In the genomic region with DNA sequence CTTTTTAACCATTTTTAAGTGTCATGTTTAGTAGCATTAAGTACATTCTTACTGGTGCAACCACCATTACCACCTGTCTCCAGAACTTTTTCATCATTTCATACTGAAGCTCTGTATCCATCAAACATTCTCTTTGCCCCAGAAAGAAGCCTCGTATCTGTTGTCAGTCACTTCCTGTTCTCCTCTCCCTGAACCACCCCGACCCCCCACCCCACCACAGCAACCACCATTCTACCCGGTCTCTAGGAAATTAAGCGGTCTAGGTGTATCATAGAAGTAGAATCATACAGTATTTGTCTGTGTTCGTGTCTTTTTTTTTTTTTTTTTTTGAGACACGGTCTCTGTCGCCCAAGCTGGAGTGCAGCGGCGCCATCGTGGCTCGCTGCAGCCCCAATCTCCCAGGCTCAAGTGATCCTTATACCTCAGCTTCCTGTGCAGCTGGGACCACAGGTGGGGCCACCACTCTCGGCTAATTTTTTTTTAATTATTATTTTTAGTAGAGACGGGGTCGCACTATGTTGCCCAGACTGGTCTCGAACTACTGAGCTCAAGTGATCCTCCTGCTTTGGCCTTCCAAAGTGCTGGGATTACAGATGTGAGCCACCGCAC, we compare ENCODE assay signal across 20 cellular contexts. TPM values are rescaled to one million over a fixed set of nuclear protein-coding genes. Genes with fewer than 3 reads are reported as not detected.
A peak's percentile ranks its signal among the peaks of the same experiment; 100 is the strongest.
DNase-seq lines count a peak whose midpoint lies in the region; TF ChIP-seq lines count a peak whose summit lies in the region.
"Had no signal": no experiment of that assay in that cellular context is flagged by ENCODE, and none has a peak within 500 bp of the region (broad histone marks: within the 10 kb centered on the region; RNA-seq: fewer than 3 reads in every experiment).

No MANE protein-coding gene starts in this region.

- H3F3A ChIP-seq in Loucy (ENCODE audit: low read depth), result no peaks in the 10 kb centered on the region

- no peaks in the 10 kb centered on the region for H3K79me2 ChIP-seq in Loucy (ENCODE audit: insufficient read depth, low read length)

- H3K27ac Mint-ChIP-seq in activated CD4-positive, alpha-beta T cell treated with anti-CD3 and anti-CD28 coated beads, Interleukin-2, amount 10 ng/mL, durations not matched to agents 7 days and 5 days, result peak overlapping the region; percentile 9
- peak overlapping the region; percentile 19 for H3K27ac Mint-ChIP-seq in activated naive CD8-positive, alpha-beta T cell treated with anti-CD3 and anti-CD28 coated beads for 36 hours
- H3K27ac Mint-ChIP-seq in activated T-cell treated with anti-CD3 and anti-CD28 coated beads, Interleukin-2, amount 50 U/mL, for 24 hours, result no peak overlapping the region

- no peaks in the 10 kb centered on the region for H3K9me2 ChIP-seq in Loucy (replicated peaks; ENCODE audit: low read depth, low read length)

- H3K4me1 Mint-ChIP-seq in activated CD4-positive, alpha-beta T cell treated with anti-CD3 and anti-CD28 coated beads, Interleukin-2, amount 10 ng/mL, durations not matched to agents 7 days and 5 days, result peaks cover 10% of the 10 kb centered on the region
- peaks cover 15% of the 10 kb centered on the region for H3K4me1 Mint-ChIP-seq in activated naive CD8-positive, alpha-beta T cell treated with anti-CD3 and anti-CD28 coated beads for 36 hours
- H3K4me1 Mint-ChIP-seq in activated T-cell treated with anti-CD3 and anti-CD28 coated beads, Interleukin-2, amount 50 U/mL, for 24 hours (ENCODE audit: low read depth), result peaks cover 19% of the 10 kb centered on the region
- H3K4me1 Mint-ChIP-seq: H9 had no signal

- no peaks in the 10 kb centered on the region for H3K36me3 Mint-ChIP-seq in activated CD4-positive, alpha-beta T cell treated with anti-CD3 and anti-CD28 coated beads, Interleukin-2, amount 10 ng/mL, durations not matched to agents 7 days and 5 days (ENCODE audit: low read depth)
- H3K36me3 Mint-ChIP-seq in activated naive CD8-positive, alpha-beta T cell treated with anti-CD3 and anti-CD28 coated beads for 36 hours, result peaks cover 2% of the 10 kb centered on the region
- peaks cover 19% of the 10 kb centered on the region for H3K36me3 Mint-ChIP-seq in activated T-cell treated with anti-CD3 and anti-CD28 coated beads, Interleukin-2, amount 50 U/mL, for 24 hours (ENCODE audit: low read depth)

- H3K4me1 ChIP-seq in Loucy (ENCODE audit: insufficient read depth, low read length, poor library complexity, severe bottlenecking) (peaks cover 17% of the 10 kb centered on the region), thymus (ENCODE audit: control insufficient read depth, insufficient read depth, low read length) (peaks cover 14% of the 10 kb centered on the region)
- H3K4me1 ChIP-seq: Peyer's patch had no signal

- no peak overlapping the region for H3K9ac ChIP-seq in Loucy (ENCODE audit: low read depth, low read length, poor library complexity, severe bottlenecking)

- H4K20me1 ChIP-seq in Loucy (ENCODE audit: insufficient read depth, low read length, poor library complexity, severe bottlenecking), result no peaks in the 10 kb centered on the region

- DNase-seq in activated CD4-positive, alpha-beta T cell treated with anti-CD3 and anti-CD28 coated beads, Interleukin-2, amount 10 ng/mL, durations not matched to agents 7 days and 5 days, result no peak
- no peak for DNase-seq in activated CD4-positive, alpha-beta T cell treated with anti-CD3 and anti-CD28 coated beads for 1 hour
- DNase-seq in activated naive CD8-positive, alpha-beta T cell treated with anti-CD3 and anti-CD28 coated beads for 36 hours, result no peak
- no peak for DNase-seq in islet precursor cell
- DNase-seq in DMS153 treated with DMSO at 0.1 percent for 48 hours (lab: John Stamatoyannopoulos, UW; ENCODE audit: unreplicated experiment), result no peak
- no peak for DNase-seq in activated T-cell treated with anti-CD3 and anti-CD28 coated beads, Interleukin-2, amount 50 U/mL, for 24 hours
- DNase-seq: COR-L47, H9, IMR-90, NCI-H1048, NCI-H2081 treated with DMSO at 0.1 percent for 48 hours, NCI-H510A, NCI-H774, Peyer's patch had no signal

- no peaks in the 10 kb centered on the region for H3K27me3 Mint-ChIP-seq in activated CD4-positive, alpha-beta T cell treated with anti-CD3 and anti-CD28 coated beads, Interleukin-2, amount 10 ng/mL, durations not matched to agents 7 days and 5 days
- H3K27me3 Mint-ChIP-seq in activated naive CD8-positive, alpha-beta T cell treated with anti-CD3 and anti-CD28 coated beads for 36 hours, result no peaks in the 10 kb centered on the region
- no peaks in the 10 kb centered on the region for H3K27me3 Mint-ChIP-seq in activated T-cell treated with anti-CD3 and anti-CD28 coated beads, Interleukin-2, amount 50 U/mL, for 24 hours

- 19% methylated on average over 16 of the region's 16 CpGs for WGBS in thymus

- H2AFZ ChIP-seq in Loucy (ENCODE audit: low read length), result no peak overlapping the region

- no peak for TF ChIP-seq CTCF in Loucy (conservative IDR thresholded peaks at IDR 0.05; ENCODE audit: low read length)

- no peak overlapping the region for H3K4me3 Mint-ChIP-seq in activated CD4-positive, alpha-beta T cell treated with anti-CD3 and anti-CD28 coated beads, Interleukin-2, amount 10 ng/mL, durations not matched to agents 7 days and 5 days
- peak overlapping the region; percentile 40 for H3K4me3 Mint-ChIP-seq in activated naive CD8-positive, alpha-beta T cell treated with anti-CD3 and anti-CD28 coated beads for 36 hours
- H3K4me3 Mint-ChIP-seq in activated T-cell treated with anti-CD3 and anti-CD28 coated beads, Interleukin-2, amount 50 U/mL, for 24 hours, result no peak overlapping the region
- H3K4me3 Mint-ChIP-seq: H9 had no signal

- CTCF ChIA-PET in activated CD4-positive, alpha-beta T cell treated with anti-CD3 and anti-CD28 coated beads, Interleukin-2, amount 10 ng/mL, durations not matched to agents 7 days and 5 days (lab: Charles Lee), result no interaction called here

- peak overlapping the region; percentile 8 for H3K27ac ChIP-seq in thymus (ENCODE audit: low read depth)
- H3K27ac ChIP-seq: C4-2B, Peyer's patch had no signal

- H3K4me3 ChIP-seq in Loucy (ENCODE audit: low read length, poor library complexity, severe bottlenecking) (no peak overlapping the region), thymus (ENCODE audit: low read length) (no peak overlapping the region)
- H3K4me3 ChIP-seq: Peyer's patch had no signal

- H3K4me2 ChIP-seq in Loucy (ENCODE audit: low read depth, low read length, poor library complexity, severe bottlenecking), result peak overlapping the region; percentile 51

- H3K27me3 ChIP-seq in Loucy (ENCODE audit: insufficient read depth, low read length, poor library complexity, severe bottlenecking), result no peaks in the 10 kb centered on the region
- H3K27me3 ChIP-seq in thymus (ENCODE audit: control insufficient read depth, insufficient read depth), result no peaks in the 10 kb centered on the region
- H3K27me3 ChIP-seq: Peyer's patch had no signal

- no peaks in the 10 kb centered on the region for H3K9me3 Mint-ChIP-seq in activated CD4-positive, alpha-beta T cell treated with anti-CD3 and anti-CD28 coated beads, Interleukin-2, amount 10 ng/mL, durations not matched to agents 7 days and 5 days
- H3K9me3 Mint-ChIP-seq in activated naive CD8-positive, alpha-beta T cell treated with anti-CD3 and anti-CD28 coated beads for 36 hours, result no peaks in the 10 kb centered on the region
- H3K9me3 Mint-ChIP-seq in activated T-cell treated with anti-CD3 and anti-CD28 coated beads, Interleukin-2, amount 50 U/mL, for 24 hours, result no peaks in the 10 kb centered on the region
- H3K9me3 Mint-ChIP-seq: H9 had no signal

- H3K36me3 ChIP-seq in Loucy (ENCODE audit: insufficient read depth, low read length), result no peaks in the 10 kb centered on the region
- no peaks in the 10 kb centered on the region for H3K36me3 ChIP-seq in thymus (ENCODE audit: control insufficient read depth, insufficient read depth)
- H3K36me3 ChIP-seq: Peyer's patch had no signal

- POLR2A ChIA-PET in activated CD4-positive, alpha-beta T cell treated with anti-CD3 and anti-CD28 coated beads, Interleukin-2, amount 10 ng/mL, durations not matched to agents 7 days and 5 days (lab: Charles Lee), result no interaction called here

- no peaks in the 10 kb centered on the region for H3K9me3 ChIP-seq in Loucy (ENCODE audit: insufficient read depth, low read depth, low read length)
- no peaks in the 10 kb centered on the region for H3K9me3 ChIP-seq in thymus (ENCODE audit: control insufficient read depth)
- H3K9me3 ChIP-seq: Peyer's patch had no signal

RNA-seq across cellular contexts. Expression of a gene that starts 23.7 kb away (rescaled TPM):
- not detected for total RNA-seq in activated CD4-positive, alpha-beta T cell treated with anti-CD3 and anti-CD28 coated beads, Interleukin-2, amount 10 ng/mL, durations not matched to agents 7 days and 5 days
- total RNA-seq in activated naive CD8-positive, alpha-beta T cell treated with anti-CD3 and anti-CD28 coated beads for 36 hours, result not detected
- 0.05 TPM for polyA plus RNA-seq in thymus
- total RNA-seq: HT1080, IMR-90, LHCN-M2, Peyer's patch, Right ventricle myocardium inferior had no signal
- polyA plus RNA-seq: IMR-90 had no signal
